In the genomic region with DNA sequence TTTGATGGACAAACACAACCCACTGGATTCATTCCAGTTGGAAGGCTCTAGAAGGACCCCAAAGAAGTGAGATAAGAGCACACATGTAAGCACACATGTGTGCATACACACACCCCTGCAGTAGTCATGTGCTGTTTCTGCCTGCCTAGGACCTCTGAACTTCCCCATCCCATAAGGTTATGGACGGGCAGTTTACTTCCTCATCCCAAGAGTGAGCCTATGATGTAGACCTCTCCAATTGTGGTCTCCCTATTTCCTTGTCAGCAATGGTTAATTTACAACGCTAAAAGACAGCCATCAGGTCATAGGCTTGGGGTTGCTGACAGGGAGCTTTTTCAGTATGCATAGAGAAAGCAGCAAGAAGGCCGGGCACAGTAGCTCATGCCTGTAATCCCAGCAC, we compare ENCODE assay signal across 18 cellular contexts. TPM values are rescaled to one million over a fixed set of nuclear protein-coding genes. Genes with fewer than 3 reads are reported as not detected.
A peak's percentile ranks its signal among the peaks of the same experiment; 100 is the strongest.
DNase-seq lines count a peak whose midpoint lies in the region; FAIRE-seq and TF ChIP-seq lines count a peak whose summit lies in the region.
"Had no signal": no experiment of that assay in that cellular context is flagged by ENCODE, and none has a peak within 500 bp of the region (broad histone marks: within the 10 kb centered on the region; RNA-seq: fewer than 3 reads in every experiment).

No MANE protein-coding gene starts in this region.

- no peak overlapping the region for H3K4me3 ChIP-seq in NB4 (ENCODE audit: low read depth, low read length)
- no peak overlapping the region for H3K4me3 ChIP-seq in astrocyte (ENCODE audit: insufficient read depth, low read depth, low read length)
- no peak overlapping the region for H3K4me3 ChIP-seq in stomach
- H3K4me3 ChIP-seq in BE2C (ENCODE audit: low read depth, low read length), result no peak overlapping the region
- H3K4me3 ChIP-seq: ovary, SK-N-MC, smooth muscle cell had no signal

- no peak overlapping the region for H2AFZ ChIP-seq in astrocyte (ENCODE audit: low read depth, low read length)

- H3K9me3 Mint-ChIP-seq in activated T-cell treated with anti-CD3 and anti-CD28 coated beads, Interleukin-2, amount 50 U/mL, for 24 hours, result no peaks in the 10 kb centered on the region
- H3K9me3 Mint-ChIP-seq in astrocyte (ENCODE audit: unreplicated experiment), result no peaks in the 10 kb centered on the region
- H3K9me3 Mint-ChIP-seq in progenitor cell of endocrine pancreas (ENCODE audit: low read depth), result no peaks in the 10 kb centered on the region
- H3K9me3 Mint-ChIP-seq: stimulated activated memory B cell treated with anti-CD40 and anti-IgM and Interleukin-4, amounts not matched to agents 10 μg/mL and 1 μg/mL and 100 μg/mL, for 72 hours had no signal

- TF ChIP-seq POLR2A in NB4 (IDR thresholded peaks at IDR 0.05; ENCODE audit: extremely low read depth, insufficient read length), result no peak
- TF ChIP-seq POLR2A in stomach (IDR thresholded peaks at IDR 0.05), result no peak

- TF ChIP-seq EP300 in stomach (IDR thresholded peaks at IDR 0.05), result no peak

- WGBS in stomach, 5 donors, result 67 to 97% (median 89%) methylated on average over 3 of the region's 3 CpGs

- H3K4me1 ChIP-seq in astrocyte (ENCODE audit: insufficient read depth, low read length) (peaks cover 22% of the 10 kb centered on the region), stomach (peaks cover 7 to 52% (median 29%) of the 10 kb centered on the region in 4 donors), BE2C (peaks cover 14% of the 10 kb centered on the region)

- no peaks in the 10 kb centered on the region for H3K9me3 ChIP-seq in astrocyte (ENCODE audit: insufficient read depth, low read depth, low read length)
- no peaks in the 10 kb centered on the region for H3K9me3 ChIP-seq in stomach
- no peaks in the 10 kb centered on the region for H3K9me3 ChIP-seq in BE2C
- H3K9me3 ChIP-seq: ovary had no signal

- intact Hi-C loops in stomach (cut with DNase I; ENCODE audit: low total_unique reads), result no loop called here

- H3K36me3 ChIP-seq in astrocyte (ENCODE audit: insufficient read depth, low read length) (peaks cover 6% of the 10 kb centered on the region), stomach (peaks cover 3 to 9% (median 4%) of the 10 kb centered on the region in 4 donors), BE2C (peaks cover 32% of the 10 kb centered on the region)
- H3K36me3 ChIP-seq: brain microvascular endothelial cell, ovary had no signal

- peaks cover 72% of the 10 kb centered on the region for H4K20me1 ChIP-seq in astrocyte (ENCODE audit: insufficient read depth, low read length)

- TF ChIP-seq CTCF in NB4 (IDR thresholded peaks at IDR 0.05; ENCODE audit: low read depth, low read length) (no peak), astrocyte (IDR thresholded peaks at IDR 0.05; ENCODE audit: insufficient read depth, low read depth, low read length) (no peak), progenitor cell of endocrine pancreas (IDR thresholded peaks at IDR 0.05; ENCODE audit: unreplicated experiment) (no peak), stomach (IDR thresholded peaks at IDR 0.05) (no peak), BE2C (IDR thresholded peaks at IDR 0.05; ENCODE audit: low read depth, low read length) (no peak)

- H3K27ac ChIP-seq in astrocyte (ENCODE audit: low read depth, low read length), result no peak overlapping the region
- no peak overlapping the region for H3K27ac ChIP-seq in stomach
- H3K27ac ChIP-seq: ovary, SK-N-MC had no signal

- peaks cover 92% of the 10 kb centered on the region for H3K79me2 ChIP-seq in astrocyte (ENCODE audit: insufficient read depth, low read length)

- H3K9ac ChIP-seq in astrocyte (ENCODE audit: low read length), result no peak overlapping the region

- no peak overlapping the region for H3K4me2 ChIP-seq in astrocyte (ENCODE audit: low read length)

- H3K4me1 Mint-ChIP-seq in activated T-cell treated with anti-CD3 and anti-CD28 coated beads, Interleukin-2, amount 50 U/mL, for 24 hours (ENCODE audit: low read depth), result peaks cover 68% of the 10 kb centered on the region
- H3K4me1 Mint-ChIP-seq in astrocyte (ENCODE audit: low read depth, unreplicated experiment) (peaks cover 52% of the 10 kb centered on the region), progenitor cell of endocrine pancreas (ENCODE audit: low read depth) (peaks cover 18% of the 10 kb centered on the region)

- H3K27me3 ChIP-seq in astrocyte (ENCODE audit: insufficient read depth, low read length), result no peaks in the 10 kb centered on the region
- no peaks in the 10 kb centered on the region for H3K27me3 ChIP-seq in stomach
- H3K27me3 ChIP-seq in BE2C, result no peaks in the 10 kb centered on the region
- H3K27me3 ChIP-seq: brain microvascular endothelial cell, ovary had no signal

- no peak for FAIRE-seq in astrocyte (lab: Jason Lieb, UNC)
- FAIRE-seq: H54 had no signal

- H3K27ac Mint-ChIP-seq in activated T-cell treated with anti-CD3 and anti-CD28 coated beads, Interleukin-2, amount 50 U/mL, for 24 hours, result peak overlapping the region; percentile 42
- H3K27ac Mint-ChIP-seq in astrocyte (ENCODE audit: unreplicated experiment) (peak overlapping the region; percentile 67), progenitor cell of endocrine pancreas (no peak overlapping the region)
- H3K27ac Mint-ChIP-seq: stimulated activated memory B cell treated with anti-CD40 and anti-IgM and Interleukin-4, amounts not matched to agents 10 μg/mL and 1 μg/mL and 100 μg/mL, for 72 hours had no signal

- no peaks in the 10 kb centered on the region for H3K27me3 Mint-ChIP-seq in activated T-cell treated with anti-CD3 and anti-CD28 coated beads, Interleukin-2, amount 50 U/mL, for 24 hours
- H3K27me3 Mint-ChIP-seq in astrocyte (ENCODE audit: low read depth, unreplicated experiment) (no peaks in the 10 kb centered on the region), progenitor cell of endocrine pancreas (no peaks in the 10 kb centered on the region)
- H3K27me3 Mint-ChIP-seq: stimulated activated memory B cell treated with anti-CD40 and anti-IgM and Interleukin-4, amounts not matched to agents 10 μg/mL and 1 μg/mL and 100 μg/mL, for 72 hours had no signal

- H3K36me3 Mint-ChIP-seq in activated T-cell treated with anti-CD3 and anti-CD28 coated beads, Interleukin-2, amount 50 U/mL, for 24 hours (ENCODE audit: low read depth), result peaks cover 77% of the 10 kb centered on the region
- H3K36me3 Mint-ChIP-seq in astrocyte (ENCODE audit: low read depth, unreplicated experiment) (peaks cover 8% of the 10 kb centered on the region), progenitor cell of endocrine pancreas (ENCODE audit: insufficient read depth) (peaks cover 3% of the 10 kb centered on the region)

- H3K4me3 Mint-ChIP-seq in activated T-cell treated with anti-CD3 and anti-CD28 coated beads, Interleukin-2, amount 50 U/mL, for 24 hours, result no peak overlapping the region
- H3K4me3 Mint-ChIP-seq in astrocyte (ENCODE audit: unreplicated experiment), result no peak overlapping the region
- H3K4me3 Mint-ChIP-seq in progenitor cell of endocrine pancreas (ENCODE audit: low read depth), result no peak overlapping the region

- no peak for DNase-seq in activated T-cell treated with anti-CD3 and anti-CD28 coated beads, Interleukin-2, amount 50 U/mL, for 24 hours
- DNase-seq in activated T-cell treated with anti-CD3 and anti-CD28 coated beads for 4 hours, result no peak
- peak; percentile 65 for DNase-seq in NB4 (ENCODE audit: low read depth)
- DNase-seq in astrocyte (ENCODE audit: low read depth), result no peak
- DNase-seq in pons (ENCODE audit: low spot score), result peak; percentile 28
- no peak for DNase-seq in progenitor cell of endocrine pancreas (ENCODE audit: low spot score, unreplicated experiment)
- no peak for DNase-seq in stomach
- no peak for DNase-seq in BE2C
- DNase-seq: activated CD8-positive, alpha-beta memory T cell treated with anti-CD3 and anti-CD28 coated beads for 24 hours; activated gamma-delta T cell; brain microvascular endothelial cell; kidney glomerular epithelial cell; NCI-H1105; ovary had no signal

RNA-seq across cellular contexts. Expression of a gene that starts 15.4 kb away (rescaled TPM):
- total RNA-seq in astrocyte, result 275 and 278 TPM in 2 replicates
- 168 and 179 TPM in 2 replicates for total RNA-seq in progenitor cell of endocrine pancreas
- 100 to 1,000 TPM in 3 of 5 donors, 10 to 100 TPM in 2; 35.6 to 173 (median 110) TPM for total RNA-seq in stomach
- polyA plus RNA-seq in stomach, result 10 to 100 TPM; 23.6 to 31.3 (median 26.8) TPM
- 147 TPM for polyA plus RNA-seq in BE2C (2012; ENCODE audit: insufficient read depth, insufficient read length, low read depth)

RNA-seq across cellular contexts. Expression of a gene that starts 55.8 kb away (rescaled TPM):
- total RNA-seq in astrocyte (0.20 and 0.24 TPM in 2 replicates), progenitor cell of endocrine pancreas (2.7 and 3.2 TPM in 2 replicates), stomach (under 1 TPM in 2 of 5 donors, not detected in 3; under 0.01 to 0.37 TPM)
- polyA plus RNA-seq in stomach, result under 1 TPM in 2 of 3 donors, not detected in 1; 0.12 to 0.38 TPM
- polyA plus RNA-seq in BE2C (2012; ENCODE audit: insufficient read depth, insufficient read length, low read depth), result 62.7 TPM
- total RNA-seq: smooth muscle cell had no signal
- polyA plus RNA-seq: smooth muscle cell had no signal

Comparison
In these comparisons a context has a peak if more than half of its experiments do, and no peak if none do; other contexts are left out.
1. DNase-seq: peak in NB4 (single experiment) and pons (single experiment); none in activated T-cell treated with anti-CD3 and anti-CD28 coated beads, Interleukin-2, amount 50 U/mL, for 24 hours (single experiment), activated T-cell treated with anti-CD3 and anti-CD28 coated beads for 4 hours (single experiment), astrocyte (single experiment), progenitor cell of endocrine pancreas (single experiment), stomach (single experiment) and BE2C (single experiment).